1 cellular context compared by ENCODE assay signal in the genomic region with DNA sequence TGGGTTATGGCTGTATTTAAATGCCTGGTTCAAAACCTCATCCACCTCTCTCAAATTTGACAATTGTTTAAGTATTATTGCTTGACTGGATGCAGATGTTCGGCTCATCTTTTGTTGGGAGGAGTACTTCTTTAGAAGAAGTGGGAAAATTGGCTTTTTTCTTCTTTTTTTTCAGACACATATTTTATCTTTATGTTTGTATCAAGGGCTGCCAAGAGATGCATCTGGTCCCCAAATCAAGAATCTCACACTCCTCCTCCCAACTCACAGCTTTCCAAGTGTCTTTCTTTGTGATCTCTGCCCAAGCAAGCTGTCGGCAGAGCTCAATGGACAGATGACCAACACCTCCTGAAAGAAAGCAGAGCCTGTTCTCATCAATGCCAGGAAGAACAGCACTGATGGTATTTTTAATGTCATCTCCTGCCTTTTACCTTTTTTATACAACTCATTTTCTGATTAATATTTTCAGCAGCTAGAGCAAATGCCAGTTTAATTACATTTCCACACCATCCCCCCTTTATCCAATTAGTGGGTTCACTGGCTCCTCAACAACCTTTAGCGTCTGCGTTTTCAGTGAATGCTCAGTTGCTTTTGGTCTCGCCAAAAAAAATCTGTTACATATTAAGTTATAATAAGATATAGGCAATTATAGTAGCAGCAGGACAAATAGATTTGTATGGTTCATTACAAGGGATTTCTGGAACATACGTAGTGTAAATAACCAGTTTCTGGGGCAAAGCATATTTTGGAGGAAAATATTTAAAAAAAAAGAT.
A peak's percentile ranks its signal among the peaks of the same experiment; 100 is the strongest.
TF ChIP-seq lines count a peak whose summit lies in the region.

No MANE protein-coding gene starts in this region.

TF ChIP-seq in SK-N-SH, 30 proteins besides CTCF, POLR2A, EP300 and RAD21 (continued from another document):
- TF ChIP-seq CHD2 (IDR thresholded peaks at IDR 0.05; ENCODE audit: low read length, partially characterized antibody) = peak; percentile 43
- TF ChIP-seq GABPA (IDR thresholded peaks at IDR 0.05; ENCODE audit: low read depth) = no peak
- no peak for TF ChIP-seq SMC3 (IDR thresholded peaks at IDR 0.05; ENCODE audit: low read depth, low read length)
- TF ChIP-seq, protein P1, sequence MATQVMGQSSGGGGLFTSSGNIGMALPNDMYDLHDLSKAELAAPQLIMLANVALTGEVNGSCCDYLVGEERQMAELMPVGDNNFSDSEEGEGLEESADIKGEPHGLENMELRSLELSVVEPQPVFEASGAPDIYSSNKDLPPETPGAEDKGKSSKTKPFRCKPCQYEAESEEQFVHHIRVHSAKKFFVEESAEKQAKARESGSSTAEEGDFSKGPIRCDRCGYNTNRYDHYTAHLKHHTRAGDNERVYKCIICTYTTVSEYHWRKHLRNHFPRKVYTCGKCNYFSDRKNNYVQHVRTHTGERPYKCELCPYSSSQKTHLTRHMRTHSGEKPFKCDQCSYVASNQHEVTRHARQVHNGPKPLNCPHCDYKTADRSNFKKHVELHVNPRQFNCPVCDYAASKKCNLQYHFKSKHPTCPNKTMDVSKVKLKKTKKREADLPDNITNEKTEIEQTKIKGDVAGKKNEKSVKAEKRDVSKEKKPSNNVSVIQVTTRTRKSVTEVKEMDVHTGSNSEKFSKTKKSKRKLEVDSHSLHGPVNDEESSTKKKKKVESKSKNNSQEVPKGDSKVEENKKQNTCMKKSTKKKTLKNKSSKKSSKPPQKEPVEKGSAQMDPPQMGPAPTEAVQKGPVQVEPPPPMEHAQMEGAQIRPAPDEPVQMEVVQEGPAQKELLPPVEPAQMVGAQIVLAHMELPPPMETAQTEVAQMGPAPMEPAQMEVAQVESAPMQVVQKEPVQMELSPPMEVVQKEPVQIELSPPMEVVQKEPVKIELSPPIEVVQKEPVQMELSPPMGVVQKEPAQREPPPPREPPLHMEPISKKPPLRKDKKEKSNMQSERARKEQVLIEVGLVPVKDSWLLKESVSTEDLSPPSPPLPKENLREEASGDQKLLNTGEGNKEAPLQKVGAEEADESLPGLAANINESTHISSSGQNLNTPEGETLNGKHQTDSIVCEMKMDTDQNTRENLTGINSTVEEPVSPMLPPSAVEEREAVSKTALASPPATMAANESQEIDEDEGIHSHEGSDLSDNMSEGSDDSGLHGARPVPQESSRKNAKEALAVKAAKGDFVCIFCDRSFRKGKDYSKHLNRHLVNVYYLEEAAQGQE (IDR thresholded peaks at IDR 0.05; ENCODE audit: low read depth, low read length) = no peak
- TF ChIP-seq, protein P2, sequence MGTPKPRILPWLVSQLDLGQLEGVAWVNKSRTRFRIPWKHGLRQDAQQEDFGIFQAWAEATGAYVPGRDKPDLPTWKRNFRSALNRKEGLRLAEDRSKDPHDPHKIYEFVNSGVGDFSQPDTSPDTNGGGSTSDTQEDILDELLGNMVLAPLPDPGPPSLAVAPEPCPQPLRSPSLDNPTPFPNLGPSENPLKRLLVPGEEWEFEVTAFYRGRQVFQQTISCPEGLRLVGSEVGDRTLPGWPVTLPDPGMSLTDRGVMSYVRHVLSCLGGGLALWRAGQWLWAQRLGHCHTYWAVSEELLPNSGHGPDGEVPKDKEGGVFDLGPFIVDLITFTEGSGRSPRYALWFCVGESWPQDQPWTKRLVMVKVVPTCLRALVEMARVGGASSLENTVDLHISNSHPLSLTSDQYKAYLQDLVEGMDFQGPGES (IDR thresholded peaks at IDR 0.05; ENCODE audit: low read depth, low read length) = no peak
- TF ChIP-seq ELF1 (IDR thresholded peaks at IDR 0.05) = no peak
- no peak for TF ChIP-seq EZH2phosphoT487 (IDR thresholded peaks at IDR 0.05; ENCODE audit: borderline replicate concordance, low read depth)
